Comparison of ENCODE assay signal across 16 cellular contexts in the genomic region with DNA sequence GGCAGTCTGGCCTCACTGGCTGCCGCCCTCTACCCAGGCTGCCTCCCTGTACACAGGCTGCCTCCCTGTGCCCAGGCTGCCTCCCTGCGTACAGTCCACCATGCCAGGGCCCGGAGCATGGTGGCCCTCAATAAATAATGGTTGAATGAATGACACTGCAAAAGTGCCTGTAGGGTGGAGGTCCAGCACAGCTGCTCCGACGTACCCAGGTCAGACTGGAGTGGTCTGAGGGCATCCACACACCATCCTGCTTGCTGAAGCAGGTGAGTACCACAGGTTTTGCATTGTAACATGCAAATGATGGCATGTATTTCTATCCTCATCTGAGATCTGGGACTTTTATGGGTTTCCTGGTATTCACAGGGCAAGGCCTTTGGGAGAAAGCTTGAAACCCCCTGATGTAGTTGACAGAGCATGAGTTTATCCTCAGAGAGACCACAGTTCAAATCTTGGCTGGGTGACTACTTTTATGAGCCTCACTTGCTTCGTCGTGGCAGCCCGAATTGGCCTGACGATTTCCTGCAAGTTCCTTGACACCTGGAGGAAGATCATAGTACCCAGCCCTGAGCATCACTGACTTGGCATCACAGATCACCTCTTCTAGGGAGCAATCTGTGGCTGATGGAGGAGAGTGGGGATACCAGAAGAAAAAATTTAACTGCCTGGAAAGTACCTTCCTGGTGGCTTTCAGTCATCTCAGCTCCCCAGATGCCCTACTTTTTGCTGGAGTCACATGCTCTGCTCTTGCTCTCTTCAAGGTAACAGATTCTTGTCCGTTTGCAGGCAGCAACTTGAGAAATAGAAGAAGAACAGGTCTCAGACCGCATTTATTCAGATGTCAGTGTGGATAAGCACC. TPM values are rescaled to one million over a fixed set of nuclear protein-coding genes. Genes with fewer than 3 reads are reported as not detected.
DNase-seq lines count a peak whose midpoint lies in the region; ATAC-seq and TF ChIP-seq lines count a peak whose summit lies in the region.
"Had no signal": no experiment of that assay in that cellular context is flagged by ENCODE, and none has a peak within 500 bp of the region (broad histone marks: within the 10 kb centered on the region; RNA-seq: fewer than 3 reads in every experiment).

No MANE protein-coding gene starts in this region.

- no peak for DNase-seq in CD4-positive, alpha-beta memory T cell
- DNase-seq in effector memory CD8-positive, alpha-beta T cell = no peak
- no peak for DNase-seq in SIG-M5 treated with dmso at 0.1 percent for 504 hours (lab: John Stamatoyannopoulos, UW; ENCODE audit: unreplicated experiment)
- no peak for DNase-seq in ovary
- no peak for DNase-seq in effector CD4-positive, alpha-beta T cell
- no peak for DNase-seq in DMS79 (lab: John Stamatoyannopoulos, UW)
- DNase-seq: activated CD4-positive, alpha-beta T cell treated with anti-CD3 and anti-CD28 coated beads, Interleukin-2, amount 10 ng/mL, durations not matched to agents 7 days and 5 days; activated naive CD4-positive, alpha-beta T cell treated with anti-CD3 and anti-CD28 coated beads, Interleukin-2, amount 10 ng/mL, durations not matched to agents 7 days and 5 days; activated T-cell treated with anti-CD3 and anti-CD28 coated beads for 4 hours; colonic mucosa; left ventricle myocardium inferior; NCI-H446 had no signal

- no peaks in the 10 kb centered on the region for H3K9me3 Mint-ChIP-seq in CD4-positive, alpha-beta memory T cell
- H3K9me3 Mint-ChIP-seq in effector memory CD8-positive, alpha-beta T cell = no peaks in the 10 kb centered on the region
- H3K9me3 Mint-ChIP-seq: activated CD4-positive, alpha-beta T cell treated with anti-CD3 and anti-CD28 coated beads, Interleukin-2, amount 10 ng/mL, durations not matched to agents 7 days and 5 days; activated naive CD4-positive, alpha-beta T cell treated with anti-CD3 and anti-CD28 coated beads, Interleukin-2, amount 10 ng/mL, durations not matched to agents 7 days and 5 days had no signal

- peaks cover under 1 to 9% (median 6%) of the 10 kb centered on the region in 4 donors for H3K4me1 Mint-ChIP-seq in CD4-positive, alpha-beta memory T cell
- H3K4me1 Mint-ChIP-seq in effector memory CD8-positive, alpha-beta T cell (ENCODE audit: low read depth in 2 of 2) = peaks cover 0 to 3% of the 10 kb centered on the region in 2 donors

- H3K9me3 ChIP-seq in CD4-positive, alpha-beta memory T cell (ENCODE audit: control insufficient read depth in 1 of 2, low read length in 2 of 2) = no peaks in the 10 kb centered on the region
- no peaks in the 10 kb centered on the region for H3K9me3 ChIP-seq in ovary
- H3K9me3 ChIP-seq: colonic mucosa, left ventricle myocardium inferior had no signal

- peak overlapping the region in 2 of 8 donors; percentile 10 to 18 for H3K4me3 Mint-ChIP-seq in CD4-positive, alpha-beta memory T cell
- no peak overlapping the region for H3K4me3 Mint-ChIP-seq in effector memory CD8-positive, alpha-beta T cell
- H3K4me3 Mint-ChIP-seq: activated CD4-positive, alpha-beta T cell treated with anti-CD3 and anti-CD28 coated beads, Interleukin-2, amount 10 ng/mL, durations not matched to agents 7 days and 5 days; activated naive CD4-positive, alpha-beta T cell treated with anti-CD3 and anti-CD28 coated beads, Interleukin-2, amount 10 ng/mL, durations not matched to agents 7 days and 5 days had no signal

- 70 to 79% (median 73%) methylated on average over 10 to 11 of the region's 11 CpGs for WGBS in ovary, 3 donors

- peaks cover 5% of the 10 kb centered on the region for H3K4me1 ChIP-seq in CD4-positive, alpha-beta memory T cell (ENCODE audit: insufficient read depth, low read length)
- no peaks in the 10 kb centered on the region for H3K4me1 ChIP-seq in ovary (ENCODE audit: insufficient read depth)
- H3K4me1 ChIP-seq: colonic mucosa had no signal

- no peaks in the 10 kb centered on the region for H3K27me3 Mint-ChIP-seq in CD4-positive, alpha-beta memory T cell
- H3K27me3 Mint-ChIP-seq in effector memory CD8-positive, alpha-beta T cell = no peaks in the 10 kb centered on the region

- H3K4me3 ChIP-seq in CD4-positive, alpha-beta memory T cell (ENCODE audit: low read length in 2 of 2) = no peak overlapping the region
- no peak overlapping the region for H3K4me3 ChIP-seq in ovary
- H3K4me3 ChIP-seq: colonic mucosa, left ventricle myocardium inferior had no signal

- H3K27me3 ChIP-seq in CD4-positive, alpha-beta memory T cell (ENCODE audit: insufficient read depth, low read length) = no peaks in the 10 kb centered on the region
- H3K27me3 ChIP-seq in ovary = no peaks in the 10 kb centered on the region
- H3K27me3 ChIP-seq: colonic mucosa had no signal

- TF ChIP-seq POLR2A in GM18951 (IDR thresholded peaks at IDR 0.05; ENCODE audit: extremely low read depth, insufficient read depth, insufficient read length) (peak; percentile 48), ovary (IDR thresholded peaks at IDR 0.05) (no peak)

- CTCF ChIA-PET in CD4-positive, alpha-beta memory T cell (lab: Charles Lee; ENCODE audit: partially characterized antibody) = no interaction called here

- H3K36me3 ChIP-seq in CD4-positive, alpha-beta memory T cell (ENCODE audit: insufficient read depth, low read length) = no peaks in the 10 kb centered on the region
- no peaks in the 10 kb centered on the region for H3K36me3 ChIP-seq in ovary
- H3K36me3 ChIP-seq: colonic mucosa, left ventricle myocardium inferior had no signal

- intact Hi-C loops in CD4-positive, alpha-beta memory T cell (cut with micrococcal nuclease) = no loop called here
- intact Hi-C loops in ovary (cut with DNase I) = loop anchor here (5.0 to 10.0 kb wide), 5 partner anchors 50 to 430 kb away; a partner anchor contains a TSS

- in situ Hi-C loops in GM18951 (cut with MboI; ENCODE audit: low sequenced_read_pairs, unreplicated experiment) = no loop called here

- POLR2A ChIA-PET in CD4-positive, alpha-beta memory T cell (lab: Charles Lee; ENCODE audit: partially characterized antibody) = no interaction called here

- ATAC-seq in HG03460 (IDR thresholded peaks at IDR 0.05; ENCODE audit: unreplicated experiment) = peak; percentile 46
- peak; percentile 66 for ATAC-seq in effector memory CD8-positive, alpha-beta T cell (replicated peaks)

- no peak for TF ChIP-seq CTCF in ovary (IDR thresholded peaks at IDR 0.05)

- no peaks in the 10 kb centered on the region for H3K36me3 Mint-ChIP-seq in CD4-positive, alpha-beta memory T cell
- no peaks in the 10 kb centered on the region for H3K36me3 Mint-ChIP-seq in effector memory CD8-positive, alpha-beta T cell (ENCODE audit: insufficient read depth)
- H3K36me3 Mint-ChIP-seq: activated naive CD4-positive, alpha-beta T cell treated with anti-CD3 and anti-CD28 coated beads, Interleukin-2, amount 10 ng/mL, durations not matched to agents 7 days and 5 days had no signal

- H3K27ac Mint-ChIP-seq in CD4-positive, alpha-beta memory T cell = peak overlapping the region in 5 of 7 donors; percentile 13 to 53 (median 27)
- H3K27ac Mint-ChIP-seq in effector memory CD8-positive, alpha-beta T cell = peak overlapping the region in 1 of 2 donors; percentile 51
- H3K27ac Mint-ChIP-seq: activated CD4-positive, alpha-beta T cell treated with anti-CD3 and anti-CD28 coated beads, Interleukin-2, amount 10 ng/mL, durations not matched to agents 7 days and 5 days; activated naive CD4-positive, alpha-beta T cell treated with anti-CD3 and anti-CD28 coated beads, Interleukin-2, amount 10 ng/mL, durations not matched to agents 7 days and 5 days had no signal

- no peak overlapping the region for H3K27ac ChIP-seq in CD4-positive, alpha-beta memory T cell (ENCODE audit: low read depth, low read length)
- no peak overlapping the region for H3K27ac ChIP-seq in ovary
- H3K27ac ChIP-seq: colonic mucosa, left ventricle myocardium inferior had no signal

- no peak for TF ChIP-seq EP300 in ovary (IDR thresholded peaks at IDR 0.05)

RNA-seq across cellular contexts. Expression of a gene that starts 16.0 kb away (rescaled TPM):
- total RNA-seq in CD4-positive, alpha-beta memory T cell = 10 to 100 TPM; 42.7 to 43.2 TPM
- polyA plus RNA-seq in CD4-positive, alpha-beta memory T cell = 10 to 100 TPM; 46.4 to 91.1 TPM
- total RNA-seq in ovary = 100 to 1,000 TPM in 5 of 7 donors, 10 to 100 TPM in 2; 56.9 to 279 (median 228) TPM
- polyA plus RNA-seq in ovary = 100 to 1,000 TPM; 224 to 231 TPM

RNA-seq across cellular contexts. Expression of a gene that starts 24.8 kb away (rescaled TPM):
- total RNA-seq in CD4-positive, alpha-beta memory T cell = 1 to 10 TPM; 1.9 to 2.1 TPM
- polyA plus RNA-seq in CD4-positive, alpha-beta memory T cell = under 1 TPM in 1 of 2 donors, not detected in 1; 0.78 TPM
- total RNA-seq in ovary = under 1 TPM in 5 of 7 donors, not detected in 2; 0.30 to 0.91 (median 0.54) TPM
- not detected for polyA plus RNA-seq in ovary
- total RNA-seq: H4, HT-29 had no signal

RNA-seq across cellular contexts. Expression of a gene that starts 50.5 kb away (rescaled TPM):
- 10 to 100 TPM; 80.6 to 82.3 TPM for total RNA-seq in CD4-positive, alpha-beta memory T cell
- 10 to 100 TPM; 66.1 to 74.9 TPM for polyA plus RNA-seq in CD4-positive, alpha-beta memory T cell
- total RNA-seq in ovary = 100 to 1,000 TPM in 5 of 7 donors, 10 to 100 TPM in 2; 44.0 to 133 (median 103) TPM
- polyA plus RNA-seq in ovary = 100 to 1,000 TPM in 1 of 2 donors, 10 to 100 TPM in 1; 69.1 to 125 TPM

RNA-seq across cellular contexts. Expression of a gene that starts 55.5 kb away (rescaled TPM):
- total RNA-seq in CD4-positive, alpha-beta memory T cell = under 1 TPM in 1 of 2 experiments, not detected in 1; 0.15 TPM
- polyA plus RNA-seq in CD4-positive, alpha-beta memory T cell = not detected
- 10 to 100 TPM in 4 of 7 donors, 1 to 10 TPM in 3; 3.3 to 19.6 (median 11.7) TPM for total RNA-seq in ovary
- 10 to 100 TPM in 1 of 2 donors, 1 to 10 TPM in 1; 2.0 to 12.1 TPM for polyA plus RNA-seq in ovary
